1 cellular context compared by ENCODE assay signal in the genomic region with DNA sequence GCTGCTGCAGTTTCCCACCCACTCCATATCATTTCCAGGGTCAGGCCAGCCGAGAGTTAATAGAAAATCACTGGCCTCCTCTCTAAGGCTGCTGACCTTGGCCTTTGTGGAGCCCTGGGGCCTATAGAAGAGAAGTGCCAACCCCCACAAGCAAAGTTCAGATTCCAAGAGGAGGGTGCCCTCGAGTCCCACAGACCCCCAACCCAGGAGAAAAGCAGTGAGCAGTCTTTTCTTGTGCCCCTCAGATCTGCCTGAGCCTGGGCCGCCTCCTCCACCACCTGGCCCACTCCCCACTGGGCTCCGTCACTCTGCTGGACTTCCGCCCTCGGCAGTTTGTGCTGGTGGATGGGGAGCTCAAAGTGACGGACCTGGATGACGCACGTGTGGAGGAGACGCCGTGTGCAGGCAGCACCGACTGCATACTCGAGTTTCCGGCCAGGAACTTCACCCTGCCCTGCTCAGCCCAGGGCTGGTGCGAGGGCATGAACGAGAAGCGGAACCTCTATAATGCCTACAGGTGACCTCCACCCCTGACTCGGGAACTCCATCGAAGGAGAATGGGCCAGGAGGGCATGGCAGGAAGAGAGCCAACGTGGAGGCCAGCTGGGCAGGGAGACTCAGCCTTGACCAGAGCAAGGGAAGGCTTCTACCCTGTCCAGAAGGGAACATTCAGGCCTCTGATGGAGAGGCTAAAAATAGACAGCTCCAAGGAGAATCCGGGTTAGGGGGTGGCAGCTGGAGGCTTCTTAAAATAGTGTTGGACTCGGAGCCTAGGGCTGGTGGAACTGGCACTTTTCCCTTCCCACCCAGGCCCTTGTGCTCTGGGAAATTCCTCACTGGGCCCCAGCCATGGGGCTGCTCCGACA.
TF ChIP-seq lines count a peak whose summit lies in the region.

No MANE protein-coding gene starts in this region.

TF ChIP-seq in IMR-90, 13 proteins besides CTCF, POLR2A, EP300 and RAD21:
- TF ChIP-seq, protein P1, sequence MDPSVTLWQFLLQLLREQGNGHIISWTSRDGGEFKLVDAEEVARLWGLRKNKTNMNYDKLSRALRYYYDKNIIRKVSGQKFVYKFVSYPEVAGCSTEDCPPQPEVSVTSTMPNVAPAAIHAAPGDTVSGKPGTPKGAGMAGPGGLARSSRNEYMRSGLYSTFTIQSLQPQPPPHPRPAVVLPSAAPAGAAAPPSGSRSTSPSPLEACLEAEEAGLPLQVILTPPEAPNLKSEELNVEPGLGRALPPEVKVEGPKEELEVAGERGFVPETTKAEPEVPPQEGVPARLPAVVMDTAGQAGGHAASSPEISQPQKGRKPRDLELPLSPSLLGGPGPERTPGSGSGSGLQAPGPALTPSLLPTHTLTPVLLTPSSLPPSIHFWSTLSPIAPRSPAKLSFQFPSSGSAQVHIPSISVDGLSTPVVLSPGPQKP (IDR thresholded peaks at IDR 0.05; ENCODE audit: borderline replicate concordance, low read depth, low read length), result no peak
- TF ChIP-seq RCOR1 (IDR thresholded peaks at IDR 0.05; ENCODE audit: insufficient replicate concordance, low read length), result no peak
- TF ChIP-seq, protein P2, sequence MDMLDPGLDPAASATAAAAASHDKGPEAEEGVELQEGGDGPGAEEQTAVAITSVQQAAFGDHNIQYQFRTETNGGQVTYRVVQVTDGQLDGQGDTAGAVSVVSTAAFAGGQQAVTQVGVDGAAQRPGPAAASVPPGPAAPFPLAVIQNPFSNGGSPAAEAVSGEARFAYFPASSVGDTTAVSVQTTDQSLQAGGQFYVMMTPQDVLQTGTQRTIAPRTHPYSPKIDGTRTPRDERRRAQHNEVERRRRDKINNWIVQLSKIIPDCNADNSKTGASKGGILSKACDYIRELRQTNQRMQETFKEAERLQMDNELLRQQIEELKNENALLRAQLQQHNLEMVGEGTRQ (IDR thresholded peaks at IDR 0.05; ENCODE audit: low read depth, low read length), result no peak
- no peak for TF ChIP-seq CEBPB (IDR thresholded peaks at IDR 0.05; ENCODE audit: low read depth, low read length)
- no peak for TF ChIP-seq CHD1 (IDR thresholded peaks at IDR 0.05; ENCODE audit: low read depth, low read length)
- no peak for TF ChIP-seq BHLHE40 (IDR thresholded peaks at IDR 0.05; ENCODE audit: low read depth, low read length)
- no peak for TF ChIP-seq MAFK (IDR thresholded peaks at IDR 0.05; ENCODE audit: low read depth, low read length)
